In genomic region chr19:38033658-38034150, GRCh38 we compare ENCODE assay signal across 9 cellular contexts.
DNase-seq lines count a peak whose midpoint lies in the region; ATAC-seq and TF ChIP-seq lines count a peak whose summit lies in the region.
"Had no signal": no experiment of that assay in that cellular context is flagged by ENCODE, and none has a peak within 500 bp of the region (broad histone marks: within the 10 kb centered on the region; RNA-seq: fewer than 3 reads in every experiment).

No MANE protein-coding gene starts in this region.

- no peaks in the 10 kb centered on the region for H3K36me3 ChIP-seq in vagina

- no peaks in the 10 kb centered on the region for H3K36me3 Mint-ChIP-seq in central memory CD8-positive, alpha-beta T cell (ENCODE audit: insufficient read depth)
- H3K36me3 Mint-ChIP-seq in CD4-positive, alpha-beta T cell (ENCODE audit: low read depth): peaks cover 27% of the 10 kb centered on the region

- no peaks in the 10 kb centered on the region for H3K27me3 ChIP-seq in vagina
- H3K27me3 ChIP-seq in CD4-positive, alpha-beta T cell (ENCODE audit: control insufficient read depth, insufficient read depth, low read length): no peaks in the 10 kb centered on the region

- peaks cover 5% of the 10 kb centered on the region for H3K4me1 Mint-ChIP-seq in central memory CD8-positive, alpha-beta T cell
- H3K4me1 Mint-ChIP-seq in CD4-positive, alpha-beta T cell (ENCODE audit: low read depth): no peaks in the 10 kb centered on the region

- DNase-seq in COLO668 (lab: John Stamatoyannopoulos, UW; ENCODE audit: unreplicated experiment) (peak; percentile 64), DMS153 treated with DMSO at 0.1 percent for 48 hours (lab: John Stamatoyannopoulos, UW; ENCODE audit: unreplicated experiment) (no peak), vagina (ENCODE audit: extremely low spot score in 2 of 2) (no peak), coronary artery (ENCODE audit: low spot score) (no peak)
- DNase-seq in central memory CD8-positive, alpha-beta T cell (ENCODE audit: low spot score in 2 of 2): no peak
- DNase-seq in CD4-positive, alpha-beta T cell: no peak
- DNase-seq: CD4-positive, CD25-positive, alpha-beta regulatory T cell had no signal

- TF ChIP-seq POLR2A in vagina (IDR thresholded peaks at IDR 0.05): no peak

- TF ChIP-seq CTCF in vagina (IDR thresholded peaks at IDR 0.05): no peak
- TF ChIP-seq CTCF in coronary artery (IDR thresholded peaks at IDR 0.05): no peak
- TF ChIP-seq CTCF in CD4-positive, alpha-beta T cell (IDR thresholded peaks at IDR 0.05): no peak

- H3K9me3 ChIP-seq in vagina: no peaks in the 10 kb centered on the region
- H3K9me3 ChIP-seq in CD4-positive, alpha-beta T cell (ENCODE audit: control insufficient read depth, low read length): no peaks in the 10 kb centered on the region

- H3K9me3 Mint-ChIP-seq in central memory CD8-positive, alpha-beta T cell: peaks cover 4% of the 10 kb centered on the region
- H3K9me3 Mint-ChIP-seq in CD4-positive, alpha-beta T cell: no peaks in the 10 kb centered on the region

- CTCF ChIA-PET in CD4-positive, alpha-beta T cell (lab: Charles Lee): no interaction called here

- no peak overlapping the region for H3K4me3 ChIP-seq in vagina
- no peak overlapping the region for H3K4me3 ChIP-seq in coronary artery

- peaks cover 14% of the 10 kb centered on the region for H3K4me1 ChIP-seq in vagina

- H3K4me3 Mint-ChIP-seq in central memory CD8-positive, alpha-beta T cell: no peak overlapping the region
- no peak overlapping the region for H3K4me3 Mint-ChIP-seq in CD4-positive, alpha-beta T cell

- peak; percentile 70 for ATAC-seq in GM19463 (IDR thresholded peaks at IDR 0.05; ENCODE audit: unreplicated experiment)
- peak; percentile 52 for ATAC-seq in HG03378 (IDR thresholded peaks at IDR 0.05; ENCODE audit: unreplicated experiment)
- ATAC-seq in central memory CD8-positive, alpha-beta T cell (replicated peaks; ENCODE audit: extremely low read depth, poor library complexity, severe bottlenecking): peak; percentile 28
- no peak for ATAC-seq in CD4-positive, alpha-beta T cell (ENCODE audit: poor library complexity)

- H3K27ac ChIP-seq in vagina (no peak overlapping the region), coronary artery (no peak overlapping the region)
- H3K27ac ChIP-seq in CD4-positive, alpha-beta T cell (ENCODE audit: low read depth, low read length): no peak overlapping the region

- intact Hi-C loops in vagina (cut with DNase I): no loop called here
- intact Hi-C loops in CD4-positive, alpha-beta T cell (cut with DNase I, micrococcal nuclease): no loop called here

- no peak overlapping the region for H3K27ac Mint-ChIP-seq in central memory CD8-positive, alpha-beta T cell (ENCODE audit: low read depth)
- no peak overlapping the region for H3K27ac Mint-ChIP-seq in CD4-positive, alpha-beta T cell

- H3K27me3 Mint-ChIP-seq in central memory CD8-positive, alpha-beta T cell: no peaks in the 10 kb centered on the region
- H3K27me3 Mint-ChIP-seq in CD4-positive, alpha-beta T cell: no peaks in the 10 kb centered on the region
- H3K27me3 Mint-ChIP-seq: CD4-positive, CD25-positive, alpha-beta regulatory T cell had no signal

- POLR2A ChIA-PET in CD4-positive, alpha-beta T cell (lab: Charles Lee): no interaction called here
